In genomic region chr11:64304316-64305072, GRCh38 we compare ENCODE assay signal across 8 cellular contexts. TPM values are rescaled to one million over a fixed set of nuclear protein-coding genes. Genes with fewer than 3 reads are reported as not detected.
DNase-seq lines count a peak whose midpoint lies in the region; TF ChIP-seq lines count a peak whose summit lies in the region.

No MANE protein-coding gene starts in this region.

- H3K4me3 ChIP-seq in fibroblast of villous mesenchyme (ENCODE audit: low read depth, low read length) (peak overlapping the region; percentile 70), neural cell (ENCODE audit: low read length) (peak overlapping the region; percentile 85), stomach (peak overlapping the region; percentile 64 to 82 (median 76))

- TF ChIP-seq EP300 in neural cell (conservative IDR thresholded peaks at IDR 0.05; ENCODE audit: poor library complexity, severe bottlenecking) (no peak), stomach (IDR thresholded peaks at IDR 0.05) (no peak)

- peaks cover 6% of the 10 kb centered on the region for H4K20me1 ChIP-seq in neural cell (ENCODE audit: insufficient read depth)

- no peak for TF ChIP-seq POLR2A in stomach (IDR thresholded peaks at IDR 0.05)

- TF ChIP-seq RAD21 in neural cell (conservative IDR thresholded peaks at IDR 0.05), result peak; percentile 73

- H3F3A ChIP-seq in neural cell (ENCODE audit: insufficient read depth, low read length, poor library complexity, severe bottlenecking), result no peaks in the 10 kb centered on the region

- intact Hi-C loops in stomach (cut with DNase I; ENCODE audit: low total_unique reads), result no loop called here

- H3K9me3 ChIP-seq in neural cell (ENCODE audit: low read length) (no peaks in the 10 kb centered on the region), stomach (no peaks in the 10 kb centered on the region)

- H3K9ac ChIP-seq in neural cell (ENCODE audit: low read length), result peak overlapping the region; percentile 75

- no peaks in the 10 kb centered on the region for H3K36me3 ChIP-seq in neural cell (ENCODE audit: insufficient read depth, low read length)
- H3K36me3 ChIP-seq in stomach, result peaks cover 0 to 14% (median 7%) of the 10 kb centered on the region in 4 donors

- DNase-seq in ELR (ENCODE audit: low read depth) (peak; percentile 95), H4 (ENCODE audit: low spot score) (peak; percentile 85), M059J (ENCODE audit: low read depth) (peak; percentile 89), SHP77 (lab: John Stamatoyannopoulos, UW) (peak; percentile 86 to 90), fibroblast of villous mesenchyme (ENCODE audit: low read depth) (peak; percentile 92), stomach (peak; percentile 97)
- DNase-seq in activated effector memory CD4-positive, alpha-beta T cell treated with anti-CD3 and anti-CD28 coated beads, Interleukin-2, amount 50 U/mL, for 16 hours, result peak; percentile 98

- WGBS in stomach, 5 donors, result 0 to 1% (median 0%) methylated on average over 37 to 46 of the region's 46 CpGs

- H3K27me3 ChIP-seq in neural cell (ENCODE audit: insufficient read depth, low read depth, low read length) (peaks cover 25% of the 10 kb centered on the region), stomach (peaks cover 3 to 42% (median 13%) of the 10 kb centered on the region in 3 donors)

- peaks cover 44 to 54% (median 51%) of the 10 kb centered on the region in 4 donors for H3K4me1 ChIP-seq in stomach

- no peaks in the 10 kb centered on the region for H3K9me2 ChIP-seq in neural cell (ENCODE audit: insufficient read depth, low read length)

- H3K4me2 ChIP-seq in neural cell (ENCODE audit: low read length), result peak overlapping the region; percentile 33

- TF ChIP-seq CTCF in fibroblast of villous mesenchyme (IDR thresholded peaks at IDR 0.05; ENCODE audit: insufficient read depth, low read depth, low read length) (peak; percentile 87), neural cell (IDR thresholded peaks at IDR 0.05; ENCODE audit: poor library complexity, severe bottlenecking) (peak; percentile 90), stomach (IDR thresholded peaks at IDR 0.05) (peak in 6 of 7 experiments; percentile 28 to 96 (median 88))

- H3K27ac ChIP-seq in neural cell (ENCODE audit: low read length) (peak overlapping the region; percentile 80), stomach (peak overlapping the region; percentile 95 to 97 (median 96))

- peaks cover 10% of the 10 kb centered on the region for H3K79me2 ChIP-seq in neural cell (replicated peaks; ENCODE audit: insufficient read depth, low read length)

- peak overlapping the region; percentile 15 for H2AFZ ChIP-seq in neural cell (ENCODE audit: low read depth, low read length)

TF ChIP-seq in neural cell, 6 proteins besides CTCF, POLR2A, EP300 and RAD21:
- peak; percentile 82 for TF ChIP-seq SMC3 (conservative IDR thresholded peaks at IDR 0.05; ENCODE audit: poor library complexity)
- TF ChIP-seq REST (IDR thresholded peaks at IDR 0.05; ENCODE audit: borderline replicate concordance), result peak; percentile 22
- TF ChIP-seq TAF1 (IDR thresholded peaks at IDR 0.05; ENCODE audit: low read depth), result no peak
- peak; percentile 41 for TF ChIP-seq MXI1 (conservative IDR thresholded peaks at IDR 0.05; ENCODE audit: poor library complexity, severe bottlenecking)
- no peak for TF ChIP-seq EZH2 (IDR thresholded peaks at IDR 0.05; ENCODE audit: borderline replicate concordance, insufficient read depth, low read length, poor library complexity, severe bottlenecking)
- TF ChIP-seq POLR2AphosphoS5 (IDR thresholded peaks at IDR 0.05), result no peak

RNA-seq across cellular contexts. Expression of gene ESRRA, which starts 0.8 kb away (rescaled TPM):
- 16.2 and 28.2 TPM in 2 replicates for total RNA-seq in H4 (2014; rRNA removed; shearing (Covaris generic))
- 15.5 and 35.2 TPM in 2 replicates for total RNA-seq in M059J (2014; rRNA removed; shearing (Covaris generic))
- 19.3 and 23.3 TPM in 2 replicates for total RNA-seq in fibroblast of villous mesenchyme
- 29.0 and 30.0 TPM in 2 replicates for polyA plus RNA-seq in neural cell
- 20.7 and 25.3 TPM in 2 replicates for polyA minus RNA-seq in neural cell
- total RNA-seq in stomach, result 100 to 1,000 TPM in 3 of 5 donors, 10 to 100 TPM in 2; 45.5 to 685 (median 142) TPM
- polyA plus RNA-seq in stomach, result 10 to 100 TPM; 63.5 to 86.6 (median 82.5) TPM

RNA-seq across cellular contexts. Expression of gene CATSPERZ, which starts 4.3 kb away (rescaled TPM):
- not detected in 2 replicates for total RNA-seq in H4 (2014; rRNA removed; shearing (Covaris generic))
- not detected in 2 replicates for total RNA-seq in M059J (2014; rRNA removed; shearing (Covaris generic))
- total RNA-seq in fibroblast of villous mesenchyme, result 0.32 TPM in 1 of 2 replicates, not detected in the other
- 3.4 TPM in 1 of 2 replicates, not detected in the other for polyA plus RNA-seq in neural cell
- polyA minus RNA-seq in neural cell, result not detected in 2 replicates
- total RNA-seq in stomach, result 10 to 100 TPM in 1 of 5 donors, not detected in 4; 11.3 TPM
- 1 to 10 TPM in 2 of 3 donors, under 1 TPM in 1; 0.18 to 5.2 (median 1.7) TPM for polyA plus RNA-seq in stomach

RNA-seq across cellular contexts. Expression of gene TRMT112, which starts 12.9 kb away (rescaled TPM):
- 511 and 714 TPM in 2 replicates for total RNA-seq in H4 (2014; rRNA removed; shearing (Covaris generic))
- 378 and 452 TPM in 2 replicates for total RNA-seq in M059J (2014; rRNA removed; shearing (Covaris generic))
- total RNA-seq in fibroblast of villous mesenchyme, result 144 and 155 TPM in 2 replicates
- 278 and 335 TPM in 2 replicates for polyA plus RNA-seq in neural cell
- 58.7 and 78.5 TPM in 2 replicates for polyA minus RNA-seq in neural cell
- 100 to 1,000 TPM in 2 of 5 donors, 10 to 100 TPM in 3; 50.8 to 181 (median 99.9) TPM for total RNA-seq in stomach
- polyA plus RNA-seq in stomach, result 100 to 1,000 TPM; 271 to 337 (median 328) TPM

RNA-seq across cellular contexts. Expression of gene KCNK4, which starts 13.4 kb away (rescaled TPM):
- not detected in 2 replicates for total RNA-seq in H4 (2014; rRNA removed; shearing (Covaris generic))
- total RNA-seq in M059J (2014; rRNA removed; shearing (Covaris generic)), result 0.10 TPM in 1 of 2 replicates, not detected in the other
- total RNA-seq in fibroblast of villous mesenchyme (under 0.01 TPM in 1 of 2 replicates, not detected in the other), stomach (not detected)
- polyA plus RNA-seq in neural cell (0.60 and 1.0 TPM in 2 replicates), stomach (not detected)
- polyA minus RNA-seq in neural cell, result 0.81 and 1.9 TPM in 2 replicates

RNA-seq across cellular contexts. Expression of gene PRDX5, which starts 13.4 kb away (rescaled TPM):
- total RNA-seq in H4 (2014; rRNA removed; shearing (Covaris generic)), result 186 and 206 TPM in 2 replicates
- total RNA-seq in M059J (2014; rRNA removed; shearing (Covaris generic)), result 229 and 260 TPM in 2 replicates
- 211 and 230 TPM in 2 replicates for total RNA-seq in fibroblast of villous mesenchyme
- polyA plus RNA-seq in neural cell, result 452 and 489 TPM in 2 replicates
- 135 and 150 TPM in 2 replicates for polyA minus RNA-seq in neural cell
- total RNA-seq in stomach, result 100 to 1,000 TPM in 3 of 5 donors, 10 to 100 TPM in 1, 1 to 10 TPM in 1; 9.3 to 254 (median 125) TPM
- 100 to 1,000 TPM; 462 to 725 (median 673) TPM for polyA plus RNA-seq in stomach

Comparison
In these comparisons a context has a peak if more than half of its experiments do, and no peak if none do; other contexts are left out.
1. Peak in every context shown above with its lines: DNase-seq, H3K4me3 ChIP-seq and H3K27ac ChIP-seq.